18 cellular contexts compared by ENCODE assay signal in genomic region chr20:64188071-64188470, GRCh38. TPM values are rescaled to one million over a fixed set of nuclear protein-coding genes. Genes with fewer than 3 reads are reported as not detected.
DNase-seq lines count a peak whose midpoint lies in the region; ATAC-seq, FAIRE-seq and TF ChIP-seq lines count a peak whose summit lies in the region.
"Had no signal": no experiment of that assay in that cellular context is flagged by ENCODE, and none has a peak within 500 bp of the region (broad histone marks: within the 10 kb centered on the region; RNA-seq: fewer than 3 reads in every experiment).

No MANE protein-coding gene starts in this region.

- H3K27me3 Mint-ChIP-seq in GM23338 (ENCODE audit: insufficient read depth, low read depth, poor library complexity) (peaks cover 24% of the 10 kb centered on the region), endodermal cell (ENCODE audit: insufficient read depth) (no peaks in the 10 kb centered on the region)

- H3K9me3 ChIP-seq in HUES6 (ENCODE audit: control insufficient read depth, insufficient read depth, low read depth, low read length) = no peaks in the 10 kb centered on the region; the same call in 1 of the 2 replicates
- peaks cover 5% of the 10 kb centered on the region for H3K9me3 ChIP-seq in endodermal cell (ENCODE audit: control insufficient read depth, low read length)
- no peaks in the 10 kb centered on the region for H3K9me3 ChIP-seq in pancreas

- H3K9ac ChIP-seq in HUES6 (ENCODE audit: low read length) = no peak overlapping the region
- H3K9ac ChIP-seq in endodermal cell (ENCODE audit: extremely low read depth, low read length, poor library complexity, severe bottlenecking) = no peak overlapping the region

- DNase-seq in GM23338 (ENCODE audit: low spot score) (peak; percentile 21), endodermal cell (no peak), pancreas (no peak), T-helper 9 cell (no peak), foreskin keratinocyte (no peak)
- no peak for DNase-seq in activated CD8-positive, alpha-beta memory T cell treated with anti-CD3 and anti-CD28 coated beads for 24 hours
- DNase-seq: CD4-positive, CD25-positive, alpha-beta regulatory T cell; GF-D8; HFFc6; KBM-7; MV-4-11; NCI-H1417; NCI-H1930 had no signal

- H3K4me3 ChIP-seq in GM23338 = no peak overlapping the region
- H3K4me3 ChIP-seq in HUES6 (ENCODE audit: low read depth, low read length) = no peak overlapping the region
- no peak overlapping the region for H3K4me3 ChIP-seq in endodermal cell (ENCODE audit: low read length)
- H3K4me3 ChIP-seq in pancreas = no peak overlapping the region
- H3K4me3 ChIP-seq: SK-N-MC had no signal

- H3K27ac Mint-ChIP-seq in GM23338 = no peak overlapping the region
- no peak overlapping the region for H3K27ac Mint-ChIP-seq in endodermal cell
- H3K27ac Mint-ChIP-seq: CD4-positive, CD25-positive, alpha-beta regulatory T cell; HFFc6 had no signal

- H4K20me1 ChIP-seq in GM23338 (replicated peaks; ENCODE audit: insufficient read depth) = no peaks in the 10 kb centered on the region

- no peak overlapping the region for H2AFZ ChIP-seq in GM23338

- no peak overlapping the region for H3K27ac ChIP-seq in GM23338 (ENCODE audit: low read depth)
- H3K27ac ChIP-seq in HUES6 (ENCODE audit: low read depth, low read length) = 0 out of 2 replicates have a peak overlapping the region, but pooled peaks have one; percentile 60
- peak overlapping the region; percentile 70 for H3K27ac ChIP-seq in endodermal cell (ENCODE audit: low read depth, low read length)
- peak overlapping the region in 3 of 4 donors; percentile 59 to 89 (median 85) for H3K27ac ChIP-seq in pancreas
- H3K27ac ChIP-seq in foreskin keratinocyte = no peak overlapping the region
- H3K27ac ChIP-seq: HL-60, SK-N-MC had no signal

- peaks cover 21% of the 10 kb centered on the region for H3F3A ChIP-seq in GM23338 (replicated peaks; ENCODE audit: low read depth)

- H3K4me2 ChIP-seq in GM23338 = peak overlapping the region; percentile 72

- H3K9me2 ChIP-seq in GM23338 (ENCODE audit: insufficient read depth) = peaks cover 8% of the 10 kb centered on the region; the same call in 1 of the 2 replicates

- TF ChIP-seq CTCF in GM23338 (conservative IDR thresholded peaks at IDR 0.05; ENCODE audit: low read depth in 2 of 2) = no peak
- no peak for TF ChIP-seq CTCF in endodermal cell (conservative IDR thresholded peaks at IDR 0.05)
- no peak for TF ChIP-seq CTCF in pancreas (IDR thresholded peaks at IDR 0.05)
- no peak for TF ChIP-seq CTCF in foreskin keratinocyte (conservative IDR thresholded peaks at IDR 0.05)

- no peak for FAIRE-seq in pancreas (lab: Jason Lieb, UNC)
- FAIRE-seq: GM12891 had no signal

- 88 to 91% methylated on average over 3 to 5 of the region's 5 CpGs for WGBS in endodermal cell (ENCODE audit: insufficient coverage in 1 of 2, insufficient read length in 1 of 2), 2 experiments
- WGBS in pancreas, 2 donors = 75 to 86% methylated on average over 5 of the region's 5 CpGs

- H3K27me3 ChIP-seq in GM23338 (ENCODE audit: insufficient read depth) = no peaks in the 10 kb centered on the region
- no peaks in the 10 kb centered on the region for H3K27me3 ChIP-seq in HUES6 (ENCODE audit: control insufficient read depth, insufficient read depth, low read length)
- no peaks in the 10 kb centered on the region for H3K27me3 ChIP-seq in endodermal cell (ENCODE audit: control insufficient read depth, insufficient read depth, low read length, poor library complexity, severe bottlenecking)
- no peaks in the 10 kb centered on the region for H3K27me3 ChIP-seq in pancreas
- no peaks in the 10 kb centered on the region for H3K27me3 ChIP-seq in foreskin keratinocyte

- ATAC-seq in GM23338 (no peak), pancreas (no peak), foreskin keratinocyte (no peak)
- ATAC-seq: Panc1 had no signal

- intact Hi-C loops in pancreas (cut with DNase I) = no loop called here

- peaks cover 39% of the 10 kb centered on the region for H3K4me1 ChIP-seq in GM23338 (ENCODE audit: insufficient read depth)
- H3K4me1 ChIP-seq in HUES6 (ENCODE audit: control insufficient read depth, insufficient read depth, low read length) = peaks cover 31% of the 10 kb centered on the region
- H3K4me1 ChIP-seq in endodermal cell (ENCODE audit: control insufficient read depth, insufficient read depth, low read length) = no peaks in the 10 kb centered on the region
- peaks cover 0 to 15% (median 0%) of the 10 kb centered on the region in 3 donors for H3K4me1 ChIP-seq in pancreas
- H3K4me1 ChIP-seq in foreskin keratinocyte = no peaks in the 10 kb centered on the region

- H3K9me3 Mint-ChIP-seq in GM23338 = peaks cover 30% of the 10 kb centered on the region
- H3K9me3 Mint-ChIP-seq in endodermal cell = peaks cover 16% of the 10 kb centered on the region

- peaks cover 9% of the 10 kb centered on the region for H3K36me3 Mint-ChIP-seq in GM23338 (ENCODE audit: low read depth)
- H3K36me3 Mint-ChIP-seq in endodermal cell (ENCODE audit: low read depth) = peaks cover 3% of the 10 kb centered on the region
- H3K36me3 Mint-ChIP-seq: CD4-positive, CD25-positive, alpha-beta regulatory T cell had no signal

- no peaks in the 10 kb centered on the region for H3K79me2 ChIP-seq in GM23338 (replicated peaks; ENCODE audit: insufficient read depth)

- H3K4me1 Mint-ChIP-seq in GM23338 (peaks cover 37% of the 10 kb centered on the region), endodermal cell (peaks cover 19% of the 10 kb centered on the region)
- H3K4me1 Mint-ChIP-seq: CD4-positive, CD25-positive, alpha-beta regulatory T cell had no signal

- H3K36me3 ChIP-seq in GM23338 (ENCODE audit: insufficient read depth) (no peaks in the 10 kb centered on the region), HUES6 (ENCODE audit: control insufficient read depth, insufficient read depth, low read length) (no peaks in the 10 kb centered on the region), endodermal cell (ENCODE audit: control insufficient read depth, insufficient read depth, low read length) (no peaks in the 10 kb centered on the region), pancreas (no peaks in the 10 kb centered on the region)

- H3K4me3 Mint-ChIP-seq in GM23338 (no peak overlapping the region), endodermal cell (no peak overlapping the region)
- H3K4me3 Mint-ChIP-seq: CD4-positive, CD25-positive, alpha-beta regulatory T cell; HFFc6 had no signal

TF ChIP-seq in GM23338, 12 proteins besides CTCF, POLR2A, EP300 and RAD21:
- TF ChIP-seq STAT1 (IDR thresholded peaks at IDR 0.05; ENCODE audit: unreplicated experiment) = no peak
- no peak for TF ChIP-seq EZH2phosphoT487 (IDR thresholded peaks at IDR 0.05; ENCODE audit: unreplicated experiment)
- no peak for TF ChIP-seq CREB1 (CRISPR knock-in tag; IDR thresholded peaks at IDR 0.05; ENCODE audit: low read depth)
- no peak for TF ChIP-seq JUNB (IDR thresholded peaks at IDR 0.05; ENCODE audit: unreplicated experiment)
- TF ChIP-seq EZH2 (IDR thresholded peaks at IDR 0.05; ENCODE audit: low read depth, unreplicated experiment) = no peak
- no peak for TF ChIP-seq ZNF114 (CRISPR knock-in tag; IDR thresholded peaks at IDR 0.05)
- TF ChIP-seq REST (IDR thresholded peaks at IDR 0.05; ENCODE audit: unreplicated experiment) = no peak

RNA-seq across cellular contexts. Expression of gene MYT1, which starts 23.8 kb away (rescaled TPM):
- 0.83 and 1.6 TPM in 2 replicates for total RNA-seq in GM23338 (2014; rRNA removed; shearing (Covaris generic))
- polyA plus RNA-seq in GM23338 (2016; fragmentation: Nextera tagmentation; extraction: Ambion mirVana) (1.1 and 1.6 TPM in 2 replicates), pancreas (1 to 10 TPM in 1 of 2 donors, under 1 TPM in 1; 0.76 to 5.1 TPM), foreskin keratinocyte (0.01 TPM in 1 of 2 replicates, not detected in the other)
- total RNA-seq in endodermal cell (1 to 10 TPM; 2.4 to 4.5 TPM), pancreas (under 1 TPM; 0.13 to 0.67 (median 0.37) TPM), foreskin keratinocyte (not detected in 2 replicates)
- polyA plus RNA-seq in endodermal cell (2013, experiment 1 of 2) = 9.6 TPM
- polyA plus RNA-seq in endodermal cell (2013, experiment 2 of 2) = 8.4 TPM
- total RNA-seq: CD4-positive, CD25-positive, alpha-beta regulatory T cell; HFFc6 had no signal

Comparison
In these comparisons a context has a peak if more than half of its experiments do, and no peak if none do; other contexts are left out.
1. H3K27ac ChIP-seq: peak in HUES6 (single experiment), endodermal cell (single experiment) and pancreas (3 of 4); none in GM23338 (single experiment) and foreskin keratinocyte (single experiment).